In the genomic region with DNA sequence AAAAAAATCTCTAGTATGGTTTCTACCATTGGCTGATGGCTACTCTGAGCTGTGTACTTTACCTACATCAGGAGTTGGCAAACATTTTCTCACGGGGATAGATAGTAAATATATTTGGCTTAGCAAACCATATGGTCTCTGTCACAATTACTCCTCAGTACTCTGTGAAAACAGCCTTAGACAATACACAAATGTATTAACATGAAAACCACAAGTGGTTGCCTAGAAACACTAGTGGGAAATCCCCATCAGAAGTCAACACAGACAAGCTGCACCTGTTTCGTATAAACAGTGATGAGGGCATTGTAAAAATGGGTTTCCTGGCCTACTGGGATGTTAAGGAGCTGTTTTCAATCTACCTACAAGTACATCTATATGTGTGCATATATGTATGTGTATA, we compare ENCODE assay signal across 8 cellular contexts.
DNase-seq lines count a peak whose midpoint lies in the region; ATAC-seq lines count a peak whose summit lies in the region.

No MANE protein-coding gene starts in this region.

- no peaks in the 10 kb centered on the region for H3K9me3 ChIP-seq in Karpas-422 (ENCODE audit: low read length)
- H3K9me3 ChIP-seq in CD8-positive, alpha-beta memory T cell (ENCODE audit: low read length), result no peaks in the 10 kb centered on the region

- H3K27me3 Mint-ChIP-seq in naive B cell, result no peaks in the 10 kb centered on the region
- no peaks in the 10 kb centered on the region for H3K27me3 Mint-ChIP-seq in CD8-positive, alpha-beta memory T cell

- no peak overlapping the region for H2AFZ ChIP-seq in Karpas-422 (ENCODE audit: low read length)

- H3K9me3 Mint-ChIP-seq in naive B cell, result peaks cover 0 to 9% (median 2%) of the 10 kb centered on the region in 7 donors
- peaks cover 0 to 41% (median 0%) of the 10 kb centered on the region in 5 donors for H3K9me3 Mint-ChIP-seq in CD8-positive, alpha-beta memory T cell

- no peak overlapping the region for H3K4me2 ChIP-seq in Karpas-422 (ENCODE audit: low read depth, low read length, poor library complexity, severe bottlenecking)

- POLR2A ChIA-PET in CD8-positive, alpha-beta memory T cell (lab: Charles Lee), result no interaction called here

- no peak overlapping the region for H3K4me3 Mint-ChIP-seq in naive B cell
- H3K4me3 Mint-ChIP-seq in CD8-positive, alpha-beta memory T cell, result no peak overlapping the region

- ATAC-seq in HG03175 (IDR thresholded peaks at IDR 0.05; ENCODE audit: unreplicated experiment) (peak; percentile 99), naive B cell (ENCODE audit: low read depth in 2 of 2) (peak; percentile 53 to 84)

- no peak overlapping the region for H3K27ac ChIP-seq in Karpas-422 (ENCODE audit: low read length)
- H3K27ac ChIP-seq in CD8-positive, alpha-beta memory T cell (ENCODE audit: low read depth, low read length), result no peak overlapping the region

- H3K27me3 ChIP-seq in Karpas-422 (ENCODE audit: low read length), result no peaks in the 10 kb centered on the region
- H3K27me3 ChIP-seq in CD8-positive, alpha-beta memory T cell (ENCODE audit: insufficient read depth, low read length, poor library complexity, severe bottlenecking), result no peaks in the 10 kb centered on the region

- H3K9me2 ChIP-seq in Karpas-422 (replicated peaks; ENCODE audit: insufficient read depth, low read length), result no peaks in the 10 kb centered on the region

- H3K79me2 ChIP-seq in Karpas-422 (ENCODE audit: low read length), result no peaks in the 10 kb centered on the region

- peak overlapping the region in 4 of 6 donors; percentile 3 to 72 (median 18) for H3K27ac Mint-ChIP-seq in naive B cell
- H3K27ac Mint-ChIP-seq in CD8-positive, alpha-beta memory T cell, result no peak overlapping the region

- CTCF ChIA-PET in CD8-positive, alpha-beta memory T cell (lab: Charles Lee), result no interaction called here

- H3K4me1 ChIP-seq in Karpas-422 (ENCODE audit: low read length), result no peaks in the 10 kb centered on the region
- H3K4me1 ChIP-seq in CD8-positive, alpha-beta memory T cell (ENCODE audit: insufficient read depth, low read length), result no peaks in the 10 kb centered on the region

- H3K4me3 ChIP-seq in Karpas-422 (ENCODE audit: low read length), result no peak overlapping the region
- no peak overlapping the region for H3K4me3 ChIP-seq in CD8-positive, alpha-beta memory T cell (ENCODE audit: low read length)

- H3K36me3 Mint-ChIP-seq in naive B cell, result no peaks in the 10 kb centered on the region
- H3K36me3 Mint-ChIP-seq in CD8-positive, alpha-beta memory T cell, result no peaks in the 10 kb centered on the region

- H4K20me1 ChIP-seq in Karpas-422 (ENCODE audit: insufficient read depth, low read depth, low read length), result no peaks in the 10 kb centered on the region

- no peak overlapping the region for H3K9ac ChIP-seq in Karpas-422 (ENCODE audit: low read length)

- no peaks in the 10 kb centered on the region for H3K36me3 ChIP-seq in Karpas-422 (ENCODE audit: insufficient read depth, low read length)
- H3K36me3 ChIP-seq in CD8-positive, alpha-beta memory T cell (ENCODE audit: insufficient read depth, low read length), result no peaks in the 10 kb centered on the region

- DNase-seq in DMS 273 (lab: John Stamatoyannopoulos, UW; ENCODE audit: unreplicated experiment) (peak; percentile 28), DMS 273 treated with DMSO at 0.1 percent for 48 hours (lab: John Stamatoyannopoulos, UW) (no peak), NCI-H69 (lab: John Stamatoyannopoulos, UW) (peak; percentile 59), naive B cell (no peak), Karpas-422 (no peak), hepatic stellate cell (ENCODE audit: low spot score) (no peak)
- DNase-seq in CD8-positive, alpha-beta memory T cell, result no peak

- H3K4me1 Mint-ChIP-seq in naive B cell, result no peaks in the 10 kb centered on the region
- H3K4me1 Mint-ChIP-seq in CD8-positive, alpha-beta memory T cell, result no peaks in the 10 kb centered on the region

Comparison
In these comparisons a context has a peak if more than half of its experiments do, and no peak if none do; other contexts are left out.
1. DNase-seq: peak in DMS 273 (single experiment) and NCI-H69 (single experiment); none in DMS 273 treated with DMSO at 0.1 percent for 48 hours (single experiment), naive B cell (single experiment), Karpas-422 (single experiment), CD8-positive, alpha-beta memory T cell (0 of 5) and hepatic stellate cell (single experiment).
2. H3K27ac Mint-ChIP-seq: peak in naive B cell (4 of 6); none in CD8-positive, alpha-beta memory T cell (0 of 8).